ENCODE assay signal across 1 cellular context in the genomic region with DNA sequence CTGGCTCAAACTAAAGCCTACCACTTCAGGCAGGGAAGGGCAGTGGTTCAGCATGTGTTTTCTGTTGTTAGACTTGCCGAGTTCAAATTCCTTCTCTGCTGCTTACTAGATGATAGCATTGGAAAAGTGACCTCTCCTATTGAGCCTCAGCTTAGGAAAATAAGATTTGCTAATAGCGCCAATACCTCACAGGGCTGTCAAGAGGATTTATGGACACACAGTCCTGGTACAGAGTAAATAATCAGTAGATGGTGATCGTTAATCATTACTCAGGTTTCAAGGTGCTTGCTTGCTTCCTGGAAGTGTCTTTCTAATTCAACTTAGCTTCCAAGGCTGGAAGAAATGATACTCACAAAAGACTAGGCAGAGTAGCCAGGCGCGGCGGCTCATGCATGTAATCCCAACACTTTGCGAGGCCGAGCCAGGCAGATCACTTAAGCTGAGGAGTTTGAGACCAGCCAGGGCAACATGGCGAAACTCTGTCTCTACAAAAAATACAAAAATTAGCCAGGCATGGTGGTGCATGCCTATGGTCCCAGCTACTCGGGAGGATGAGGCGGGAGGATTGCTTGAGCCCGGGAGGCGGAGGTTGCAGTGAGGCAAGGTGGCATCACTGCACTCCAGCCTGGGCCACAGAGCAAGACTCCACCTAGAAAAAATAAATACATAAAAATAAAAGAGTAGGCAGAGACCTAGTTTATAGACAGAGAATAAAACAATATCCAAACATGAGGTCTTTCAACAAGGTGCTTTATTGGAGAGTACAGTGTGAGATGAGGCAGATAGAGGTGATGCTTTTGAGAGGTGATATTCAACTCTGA.
TF ChIP-seq lines count a peak whose summit lies in the region.

No MANE protein-coding gene starts in this region.

TF ChIP-seq in HepG2, 621 proteins besides CTCF, POLR2A, EP300 and RAD21 (continued from another document):
- TF ChIP-seq, protein P1, sequence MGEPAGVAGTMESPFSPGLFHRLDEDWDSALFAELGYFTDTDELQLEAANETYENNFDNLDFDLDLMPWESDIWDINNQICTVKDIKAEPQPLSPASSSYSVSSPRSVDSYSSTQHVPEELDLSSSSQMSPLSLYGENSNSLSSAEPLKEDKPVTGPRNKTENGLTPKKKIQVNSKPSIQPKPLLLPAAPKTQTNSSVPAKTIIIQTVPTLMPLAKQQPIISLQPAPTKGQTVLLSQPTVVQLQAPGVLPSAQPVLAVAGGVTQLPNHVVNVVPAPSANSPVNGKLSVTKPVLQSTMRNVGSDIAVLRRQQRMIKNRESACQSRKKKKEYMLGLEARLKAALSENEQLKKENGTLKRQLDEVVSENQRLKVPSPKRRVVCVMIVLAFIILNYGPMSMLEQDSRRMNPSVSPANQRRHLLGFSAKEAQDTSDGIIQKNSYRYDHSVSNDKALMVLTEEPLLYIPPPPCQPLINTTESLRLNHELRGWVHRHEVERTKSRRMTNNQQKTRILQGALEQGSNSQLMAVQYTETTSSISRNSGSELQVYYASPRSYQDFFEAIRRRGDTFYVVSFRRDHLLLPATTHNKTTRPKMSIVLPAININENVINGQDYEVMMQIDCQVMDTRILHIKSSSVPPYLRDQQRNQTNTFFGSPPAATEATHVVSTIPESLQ (CRISPR knock-in tag; conservative IDR thresholded peaks at IDR 0.05), result no peak
- no peak for TF ChIP-seq FOXC1 (CRISPR knock-in tag; IDR thresholded peaks at IDR 0.05; ENCODE audit: borderline replicate concordance)
- no peak for TF ChIP-seq ZNF589 (CRISPR knock-in tag; conservative IDR thresholded peaks at IDR 0.05)
- TF ChIP-seq, protein P2, sequence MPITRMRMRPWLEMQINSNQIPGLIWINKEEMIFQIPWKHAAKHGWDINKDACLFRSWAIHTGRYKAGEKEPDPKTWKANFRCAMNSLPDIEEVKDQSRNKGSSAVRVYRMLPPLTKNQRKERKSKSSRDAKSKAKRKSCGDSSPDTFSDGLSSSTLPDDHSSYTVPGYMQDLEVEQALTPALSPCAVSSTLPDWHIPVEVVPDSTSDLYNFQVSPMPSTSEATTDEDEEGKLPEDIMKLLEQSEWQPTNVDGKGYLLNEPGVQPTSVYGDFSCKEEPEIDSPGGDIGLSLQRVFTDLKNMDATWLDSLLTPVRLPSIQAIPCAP (CRISPR knock-in tag; IDR thresholded peaks at IDR 0.05; ENCODE audit: low read depth), result no peak
- TF ChIP-seq NR2C2 (CRISPR knock-in tag; IDR thresholded peaks at IDR 0.05; ENCODE audit: borderline replicate concordance), result no peak; the same call in 1 of the 2 replicates
- no peak for TF ChIP-seq DNMT3B (CRISPR knock-in tag; conservative IDR thresholded peaks at IDR 0.05)
- TF ChIP-seq ATF7 (IDR thresholded peaks at IDR 0.05), result no peak
- no peak for TF ChIP-seq ATF7 (CRISPR knock-in tag; IDR thresholded peaks at IDR 0.05)
- no peak for TF ChIP-seq ZNF263 (CRISPR knock-in tag; IDR thresholded peaks at IDR 0.05)
- TF ChIP-seq, protein P3, sequence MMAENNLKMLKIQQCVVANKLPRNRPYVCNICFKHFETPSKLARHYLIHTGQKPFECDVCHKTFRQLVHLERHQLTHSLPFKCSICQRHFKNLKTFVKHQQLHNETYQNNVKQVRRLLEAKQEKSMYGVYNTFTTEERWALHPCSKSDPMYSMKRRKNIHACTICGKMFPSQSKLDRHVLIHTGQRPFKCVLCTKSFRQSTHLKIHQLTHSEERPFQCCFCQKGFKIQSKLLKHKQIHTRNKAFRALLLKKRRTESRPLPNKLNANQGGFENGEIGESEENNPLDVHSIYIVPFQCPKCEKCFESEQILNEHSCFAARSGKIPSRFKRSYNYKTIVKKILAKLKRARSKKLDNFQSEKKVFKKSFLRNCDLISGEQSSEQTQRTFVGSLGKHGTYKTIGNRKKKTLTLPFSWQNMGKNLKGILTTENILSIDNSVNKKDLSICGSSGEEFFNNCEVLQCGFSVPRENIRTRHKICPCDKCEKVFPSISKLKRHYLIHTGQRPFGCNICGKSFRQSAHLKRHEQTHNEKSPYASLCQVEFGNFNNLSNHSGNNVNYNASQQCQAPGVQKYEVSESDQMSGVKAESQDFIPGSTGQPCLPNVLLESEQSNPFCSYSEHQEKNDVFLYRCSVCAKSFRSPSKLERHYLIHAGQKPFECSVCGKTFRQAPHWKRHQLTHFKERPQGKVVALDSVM (CRISPR knock-in tag; IDR thresholded peaks at IDR 0.05), result peak; percentile 71; the same call in 1 of the 2 replicates
- TF ChIP-seq ZNF709 (CRISPR knock-in tag; IDR thresholded peaks at IDR 0.05), result peak; percentile 62; the same call in 1 of the 2 replicates
- peak; percentile 72 for TF ChIP-seq HMG20A (CRISPR knock-in tag; IDR thresholded peaks at IDR 0.05; ENCODE audit: borderline replicate concordance)
- no peak for TF ChIP-seq ZNF205 (CRISPR knock-in tag; IDR thresholded peaks at IDR 0.05)
- peak; percentile 79 for TF ChIP-seq HNF4A (CRISPR knock-in tag; IDR thresholded peaks at IDR 0.05)
- TF ChIP-seq, protein P4, sequence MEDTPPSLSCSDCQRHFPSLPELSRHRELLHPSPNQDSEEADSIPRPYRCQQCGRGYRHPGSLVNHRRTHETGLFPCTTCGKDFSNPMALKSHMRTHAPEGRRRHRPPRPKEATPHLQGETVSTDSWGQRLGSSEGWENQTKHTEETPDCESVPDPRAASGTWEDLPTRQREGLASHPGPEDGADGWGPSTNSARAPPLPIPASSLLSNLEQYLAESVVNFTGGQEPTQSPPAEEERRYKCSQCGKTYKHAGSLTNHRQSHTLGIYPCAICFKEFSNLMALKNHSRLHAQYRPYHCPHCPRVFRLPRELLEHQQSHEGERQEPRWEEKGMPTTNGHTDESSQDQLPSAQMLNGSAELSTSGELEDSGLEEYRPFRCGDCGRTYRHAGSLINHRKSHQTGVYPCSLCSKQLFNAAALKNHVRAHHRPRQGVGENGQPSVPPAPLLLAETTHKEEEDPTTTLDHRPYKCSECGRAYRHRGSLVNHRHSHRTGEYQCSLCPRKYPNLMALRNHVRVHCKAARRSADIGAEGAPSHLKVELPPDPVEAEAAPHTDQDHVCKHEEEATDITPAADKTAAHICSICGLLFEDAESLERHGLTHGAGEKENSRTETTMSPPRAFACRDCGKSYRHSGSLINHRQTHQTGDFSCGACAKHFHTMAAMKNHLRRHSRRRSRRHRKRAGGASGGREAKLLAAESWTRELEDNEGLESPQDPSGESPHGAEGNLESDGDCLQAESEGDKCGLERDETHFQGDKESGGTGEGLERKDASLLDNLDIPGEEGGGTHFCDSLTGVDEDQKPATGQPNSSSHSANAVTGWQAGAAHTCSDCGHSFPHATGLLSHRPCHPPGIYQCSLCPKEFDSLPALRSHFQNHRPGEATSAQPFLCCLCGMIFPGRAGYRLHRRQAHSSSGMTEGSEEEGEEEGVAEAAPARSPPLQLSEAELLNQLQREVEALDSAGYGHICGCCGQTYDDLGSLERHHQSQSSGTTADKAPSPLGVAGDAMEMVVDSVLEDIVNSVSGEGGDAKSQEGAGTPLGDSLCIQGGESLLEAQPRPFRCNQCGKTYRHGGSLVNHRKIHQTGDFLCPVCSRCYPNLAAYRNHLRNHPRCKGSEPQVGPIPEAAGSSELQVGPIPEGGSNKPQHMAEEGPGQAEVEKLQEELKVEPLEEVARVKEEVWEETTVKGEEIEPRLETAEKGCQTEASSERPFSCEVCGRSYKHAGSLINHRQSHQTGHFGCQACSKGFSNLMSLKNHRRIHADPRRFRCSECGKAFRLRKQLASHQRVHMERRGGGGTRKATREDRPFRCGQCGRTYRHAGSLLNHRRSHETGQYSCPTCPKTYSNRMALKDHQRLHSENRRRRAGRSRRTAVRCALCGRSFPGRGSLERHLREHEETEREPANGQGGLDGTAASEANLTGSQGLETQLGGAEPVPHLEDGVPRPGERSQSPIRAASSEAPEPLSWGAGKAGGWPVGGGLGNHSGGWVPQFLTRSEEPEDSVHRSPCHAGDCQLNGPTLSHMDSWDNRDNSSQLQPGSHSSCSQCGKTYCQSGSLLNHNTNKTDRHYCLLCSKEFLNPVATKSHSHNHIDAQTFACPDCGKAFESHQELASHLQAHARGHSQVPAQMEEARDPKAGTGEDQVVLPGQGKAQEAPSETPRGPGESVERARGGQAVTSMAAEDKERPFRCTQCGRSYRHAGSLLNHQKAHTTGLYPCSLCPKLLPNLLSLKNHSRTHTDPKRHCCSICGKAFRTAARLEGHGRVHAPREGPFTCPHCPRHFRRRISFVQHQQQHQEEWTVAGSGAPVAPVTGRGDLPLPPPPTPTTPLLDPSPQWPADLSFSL (CRISPR knock-in tag; IDR thresholded peaks at IDR 0.05), result no peak
- peak; percentile 99 for TF ChIP-seq HOXA9 (CRISPR knock-in tag; IDR thresholded peaks at IDR 0.05; ENCODE audit: borderline replicate concordance)
- TF ChIP-seq KLF11 (CRISPR knock-in tag; IDR thresholded peaks at IDR 0.05), result no peak
- TF ChIP-seq CEBPG (CRISPR knock-in tag; IDR thresholded peaks at IDR 0.05), result peak; percentile 56
- TF ChIP-seq NFRKB (IDR thresholded peaks at IDR 0.05), result no peak
- TF ChIP-seq, protein P5, sequence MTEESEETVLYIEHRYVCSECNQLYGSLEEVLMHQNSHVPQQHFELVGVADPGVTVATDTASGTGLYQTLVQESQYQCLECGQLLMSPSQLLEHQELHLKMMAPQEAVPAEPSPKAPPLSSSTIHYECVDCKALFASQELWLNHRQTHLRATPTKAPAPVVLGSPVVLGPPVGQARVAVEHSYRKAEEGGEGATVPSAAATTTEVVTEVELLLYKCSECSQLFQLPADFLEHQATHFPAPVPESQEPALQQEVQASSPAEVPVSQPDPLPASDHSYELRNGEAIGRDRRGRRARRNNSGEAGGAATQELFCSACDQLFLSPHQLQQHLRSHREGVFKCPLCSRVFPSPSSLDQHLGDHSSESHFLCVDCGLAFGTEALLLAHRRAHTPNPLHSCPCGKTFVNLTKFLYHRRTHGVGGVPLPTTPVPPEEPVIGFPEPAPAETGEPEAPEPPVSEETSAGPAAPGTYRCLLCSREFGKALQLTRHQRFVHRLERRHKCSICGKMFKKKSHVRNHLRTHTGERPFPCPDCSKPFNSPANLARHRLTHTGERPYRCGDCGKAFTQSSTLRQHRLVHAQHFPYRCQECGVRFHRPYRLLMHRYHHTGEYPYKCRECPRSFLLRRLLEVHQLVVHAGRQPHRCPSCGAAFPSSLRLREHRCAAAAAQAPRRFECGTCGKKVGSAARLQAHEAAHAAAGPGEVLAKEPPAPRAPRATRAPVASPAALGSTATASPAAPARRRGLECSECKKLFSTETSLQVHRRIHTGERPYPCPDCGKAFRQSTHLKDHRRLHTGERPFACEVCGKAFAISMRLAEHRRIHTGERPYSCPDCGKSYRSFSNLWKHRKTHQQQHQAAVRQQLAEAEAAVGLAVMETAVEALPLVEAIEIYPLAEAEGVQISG (CRISPR knock-in tag; IDR thresholded peaks at IDR 0.05), result peak; percentile 30; the same call in 1 of the 2 replicates
- TF ChIP-seq, protein P6, sequence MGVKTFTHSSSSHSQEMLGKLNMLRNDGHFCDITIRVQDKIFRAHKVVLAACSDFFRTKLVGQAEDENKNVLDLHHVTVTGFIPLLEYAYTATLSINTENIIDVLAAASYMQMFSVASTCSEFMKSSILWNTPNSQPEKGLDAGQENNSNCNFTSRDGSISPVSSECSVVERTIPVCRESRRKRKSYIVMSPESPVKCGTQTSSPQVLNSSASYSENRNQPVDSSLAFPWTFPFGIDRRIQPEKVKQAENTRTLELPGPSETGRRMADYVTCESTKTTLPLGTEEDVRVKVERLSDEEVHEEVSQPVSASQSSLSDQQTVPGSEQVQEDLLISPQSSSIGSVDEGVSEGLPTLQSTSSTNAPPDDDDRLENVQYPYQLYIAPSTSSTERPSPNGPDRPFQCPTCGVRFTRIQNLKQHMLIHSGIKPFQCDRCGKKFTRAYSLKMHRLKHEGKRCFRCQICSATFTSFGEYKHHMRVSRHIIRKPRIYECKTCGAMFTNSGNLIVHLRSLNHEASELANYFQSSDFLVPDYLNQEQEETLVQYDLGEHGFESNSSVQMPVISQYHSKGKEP (CRISPR knock-in tag; IDR thresholded peaks at IDR 0.05), result no peak
- TF ChIP-seq, protein P7, sequence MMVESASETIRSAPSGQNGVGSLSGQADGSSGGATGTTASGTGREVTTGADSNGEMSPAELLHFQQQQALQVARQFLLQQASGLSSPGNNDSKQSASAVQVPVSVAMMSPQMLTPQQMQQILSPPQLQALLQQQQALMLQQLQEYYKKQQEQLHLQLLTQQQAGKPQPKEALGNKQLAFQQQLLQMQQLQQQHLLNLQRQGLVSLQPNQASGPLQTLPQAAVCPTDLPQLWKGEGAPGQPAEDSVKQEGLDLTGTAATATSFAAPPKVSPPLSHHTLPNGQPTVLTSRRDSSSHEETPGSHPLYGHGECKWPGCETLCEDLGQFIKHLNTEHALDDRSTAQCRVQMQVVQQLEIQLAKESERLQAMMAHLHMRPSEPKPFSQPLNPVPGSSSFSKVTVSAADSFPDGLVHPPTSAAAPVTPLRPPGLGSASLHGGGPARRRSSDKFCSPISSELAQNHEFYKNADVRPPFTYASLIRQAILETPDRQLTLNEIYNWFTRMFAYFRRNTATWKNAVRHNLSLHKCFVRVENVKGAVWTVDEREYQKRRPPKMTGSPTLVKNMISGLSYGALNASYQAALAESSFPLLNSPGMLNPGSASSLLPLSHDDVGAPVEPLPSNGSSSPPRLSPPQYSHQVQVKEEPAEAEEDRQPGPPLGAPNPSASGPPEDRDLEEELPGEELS (CRISPR knock-in tag; IDR thresholded peaks at IDR 0.05), result peak; percentile 84
- TF ChIP-seq SRY (CRISPR knock-in tag; IDR thresholded peaks at IDR 0.05), result no peak
- 0 out of 2 replicates have a peak, but pooled peaks have one; percentile 48 for TF ChIP-seq AKAP8 (CRISPR knock-in tag; IDR thresholded peaks at IDR 0.05)
- TF ChIP-seq SATB2 (CRISPR knock-in tag; IDR thresholded peaks at IDR 0.05), result no peak
- TF ChIP-seq MLLT10 (CRISPR knock-in tag; IDR thresholded peaks at IDR 0.05), result no peak
- TF ChIP-seq SAP130 (CRISPR knock-in tag; IDR thresholded peaks at IDR 0.05; ENCODE audit: low read depth), result peak; percentile 83
- TF ChIP-seq, protein P8, sequence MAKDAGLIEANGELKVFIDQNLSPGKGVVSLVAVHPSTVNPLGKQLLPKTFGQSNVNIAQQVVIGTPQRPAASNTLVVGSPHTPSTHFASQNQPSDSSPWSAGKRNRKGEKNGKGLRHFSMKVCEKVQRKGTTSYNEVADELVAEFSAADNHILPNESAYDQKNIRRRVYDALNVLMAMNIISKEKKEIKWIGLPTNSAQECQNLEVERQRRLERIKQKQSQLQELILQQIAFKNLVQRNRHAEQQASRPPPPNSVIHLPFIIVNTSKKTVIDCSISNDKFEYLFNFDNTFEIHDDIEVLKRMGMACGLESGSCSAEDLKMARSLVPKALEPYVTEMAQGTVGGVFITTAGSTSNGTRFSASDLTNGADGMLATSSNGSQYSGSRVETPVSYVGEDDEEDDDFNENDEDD (CRISPR knock-in tag; IDR thresholded peaks at IDR 0.05; ENCODE audit: borderline replicate concordance), result peak; percentile 19; the same call in 1 of the 2 replicates
- peak; percentile 21; the same call in 1 of the 2 replicates for TF ChIP-seq SAFB2 (CRISPR knock-in tag; IDR thresholded peaks at IDR 0.05; ENCODE audit: borderline replicate concordance, low read depth)
- no peak for TF ChIP-seq CENPX (CRISPR knock-in tag; IDR thresholded peaks at IDR 0.05)
